Comparison of ENCODE assay signal across 15 cellular contexts in the genomic region with DNA sequence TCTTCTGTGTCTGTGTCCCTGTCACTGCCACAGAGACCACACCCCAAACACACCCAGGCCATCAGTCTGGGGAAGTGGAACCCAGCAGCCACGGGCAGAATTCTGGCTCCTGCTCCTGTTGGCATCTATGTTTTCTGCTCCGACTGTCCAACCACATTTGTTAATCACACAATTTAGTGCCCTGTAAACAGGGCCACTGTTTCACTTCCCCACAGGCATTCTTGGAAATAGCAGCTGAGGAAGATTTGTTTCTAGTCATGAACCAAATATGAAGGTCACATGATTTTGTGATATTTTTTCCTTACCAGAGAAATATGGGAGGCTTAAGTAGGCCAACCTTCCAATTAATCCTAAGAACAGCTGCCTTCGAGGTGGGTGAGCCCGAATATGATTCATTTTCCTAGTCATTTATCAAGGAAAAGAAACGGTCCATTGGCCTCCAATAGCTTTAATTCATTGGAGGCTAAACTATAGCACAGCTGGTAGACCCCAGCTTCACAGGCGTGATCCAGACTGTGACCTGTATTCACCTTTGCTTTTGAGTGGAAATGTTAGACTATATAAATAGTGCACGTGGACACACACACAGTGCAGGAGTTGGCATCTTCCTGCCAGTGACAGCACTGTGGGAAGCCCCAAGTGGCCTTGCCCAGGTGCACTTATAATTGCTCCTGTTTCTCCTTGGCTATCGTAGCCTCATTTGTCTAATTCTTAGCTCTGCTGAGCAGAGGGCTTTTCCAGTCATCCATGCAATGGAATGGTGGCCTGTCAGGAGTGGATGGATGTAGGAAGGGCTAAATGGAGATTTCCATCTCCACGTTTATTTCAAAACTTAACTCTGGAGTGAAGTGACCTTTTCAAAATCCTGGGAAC.
DNase-seq lines count a peak whose midpoint lies in the region; ATAC-seq, FAIRE-seq and TF ChIP-seq lines count a peak whose summit lies in the region.
"Had no signal": no experiment of that assay in that cellular context is flagged by ENCODE, and none has a peak within 500 bp of the region (broad histone marks: within the 10 kb centered on the region; RNA-seq: fewer than 3 reads in every experiment).

No MANE protein-coding gene starts in this region.

- H3K27ac ChIP-seq in GM12878 (ENCODE audit: control insufficient read depth, insufficient read depth), result no peak overlapping the region

- RAD21 ChIA-PET in GM12878 (lab: Charles Lee; ENCODE audit: unreplicated experiment), result no interaction called here

- no peak overlapping the region for H3K4me3 Mint-ChIP-seq in nephron
- H3K4me3 Mint-ChIP-seq in activated CD4-positive, alpha-beta T cell treated with anti-CD3 and anti-CD28 coated beads, Interleukin-2, amount 10 ng/mL, durations not matched to agents 7 days and 5 days, result no peak overlapping the region
- H3K4me3 Mint-ChIP-seq: activated CD8-positive, alpha-beta T cell treated with anti-CD3 and anti-CD28 coated beads for 36 hours; IgD-negative memory B cell; stimulated activated naive CD8-positive, alpha-beta T cell treated with anti-CD3 and anti-CD28 coated beads, Interleukin-15, Interleukin-2, amounts not matched to agents 100 ng/mL and 50 ng/mL, for 24 hours had no signal

- TF ChIP-seq CTCF in GM12878 (IDR thresholded peaks at IDR 0.05 in 2 of 3, conservative IDR thresholded peaks at IDR 0.05 in 1 of 3; ENCODE audit: control insufficient read depth in 2 of 3, extremely low read depth in 1 of 3, insufficient read depth in 1 of 3, low read depth in 3 of 3, low read length in 3 of 3), result no peak
- no peak for TF ChIP-seq CTCF in nephron (IDR thresholded peaks at IDR 0.05; ENCODE audit: unreplicated experiment in 3 of 3)

- H3K9me3 Mint-ChIP-seq in nephron, result no peaks in the 10 kb centered on the region
- peaks cover 9% of the 10 kb centered on the region for H3K9me3 Mint-ChIP-seq in activated CD4-positive, alpha-beta T cell treated with anti-CD3 and anti-CD28 coated beads, Interleukin-2, amount 10 ng/mL, durations not matched to agents 7 days and 5 days
- H3K9me3 Mint-ChIP-seq: activated naive CD4-positive, alpha-beta T cell treated with anti-CD3 and anti-CD28 coated beads, Interleukin-2, amount 50 U/mL, for 72 hours had no signal

- H3K27me3 Mint-ChIP-seq in nephron (ENCODE audit: low read depth), result peaks cover 18% of the 10 kb centered on the region
- H3K27me3 Mint-ChIP-seq in activated CD4-positive, alpha-beta T cell treated with anti-CD3 and anti-CD28 coated beads, Interleukin-2, amount 10 ng/mL, durations not matched to agents 7 days and 5 days, result peaks cover 31% of the 10 kb centered on the region

- no peak for FAIRE-seq in GM12878 (lab: Jason Lieb, UNC)
- FAIRE-seq: D721Med had no signal

- no peaks in the 10 kb centered on the region for H3K27me3 ChIP-seq in GM12878 (replicated peaks in 1 of 2; ENCODE audit: control insufficient read depth in 2 of 2, insufficient read depth in 2 of 2, low read length in 1 of 2)

- H3K27ac Mint-ChIP-seq in nephron, result peak overlapping the region in 2 of 3 experiments; percentile 31 to 52
- H3K27ac Mint-ChIP-seq in activated CD4-positive, alpha-beta T cell treated with anti-CD3 and anti-CD28 coated beads, Interleukin-2, amount 10 ng/mL, durations not matched to agents 7 days and 5 days, result no peak overlapping the region
- H3K27ac Mint-ChIP-seq: activated CD8-positive, alpha-beta T cell treated with anti-CD3 and anti-CD28 coated beads for 36 hours; activated naive CD4-positive, alpha-beta T cell treated with anti-CD3 and anti-CD28 coated beads, Interleukin-2, amount 50 U/mL, for 72 hours; IgD-negative memory B cell; stimulated activated naive CD8-positive, alpha-beta T cell treated with anti-CD3 and anti-CD28 coated beads, Interleukin-15, Interleukin-2, amounts not matched to agents 100 ng/mL and 50 ng/mL, for 24 hours had no signal

- SMC1A ChIA-PET in GM12878 (lab: Charles Lee; ENCODE audit: uncharacterized antibody, unreplicated experiment), result interaction anchor here (0.6 to 1.6 kb wide), 5 partner anchors 9 to 31 kb away, joined by 3 to 6 read pairs (median 4); no protein-coding TSS in a partner anchor

- peak overlapping the region; percentile 53; the same call in 1 of the 2 replicates for H3K4me2 ChIP-seq in GM12878 (ENCODE audit: control insufficient read depth, insufficient read depth)

- no peak for TF ChIP-seq EP300 in GM12878 (IDR thresholded peaks at IDR 0.05; ENCODE audit: borderline replicate concordance in 1 of 2, control insufficient read depth in 1 of 2, low read depth in 2 of 2, low read length in 2 of 2)

- 58% methylated on average over 9 of the region's 9 CpGs for WGBS in GM12878 (ENCODE audit: insufficient coverage, insufficient replicate concordance, low lambda C conversion rate, missing lambda C conversion rate)

- no peak overlapping the region for H2AFZ ChIP-seq in GM12878 (ENCODE audit: control insufficient read depth, low read depth, low read length)

- H3K9me3 ChIP-seq in GM12878 (replicated peaks; ENCODE audit: control insufficient read depth, insufficient read depth, low read length), result peaks cover 8% of the 10 kb centered on the region

- POLR2A ChIA-PET in GM12878 (lab: Charles Lee), result no interaction called here
- POLR2A ChIA-PET in activated CD4-positive, alpha-beta T cell treated with anti-CD3 and anti-CD28 coated beads, Interleukin-2, amount 10 ng/mL, durations not matched to agents 7 days and 5 days (lab: Charles Lee), result no interaction called here

- peaks cover 27% of the 10 kb centered on the region for H3K4me1 ChIP-seq in GM12878 (ENCODE audit: control insufficient read depth, insufficient read depth, low read length)

- no peak for TF ChIP-seq RAD21 in GM12878 (IDR thresholded peaks at IDR 0.05; ENCODE audit: insufficient read depth, low read depth, low read length)

- CTCF ChIA-PET in GM12878 (lab: Yijun Ruan, JAX), result no interaction called here
- CTCF ChIA-PET in activated CD4-positive, alpha-beta T cell treated with anti-CD3 and anti-CD28 coated beads, Interleukin-2, amount 10 ng/mL, durations not matched to agents 7 days and 5 days (lab: Charles Lee), result no interaction called here

- H3K9ac ChIP-seq in GM12878 (ENCODE audit: control insufficient read depth, insufficient read depth, low read length), result no peak overlapping the region; the same call in 1 of the 2 replicates

- no peak overlapping the region for H3K4me3 ChIP-seq in GM12878

- intact Hi-C loops in GM12878 (cut with micrococcal nuclease; ENCODE audit: unreplicated experiment), result no loop called here

- no peaks in the 10 kb centered on the region for H4K20me1 ChIP-seq in GM12878 (ENCODE audit: control insufficient read depth, insufficient read depth)

- peaks cover 2 to 10% of the 10 kb centered on the region in 2 experiments; a peak in 2 of 4 replicates for H3K36me3 ChIP-seq in GM12878 (ENCODE audit: control insufficient read depth in 2 of 2, insufficient read depth in 2 of 2, low read length in 1 of 2)

- peak; percentile 63 for DNase-seq in EL
- DNase-seq in NCI-H1694 (lab: John Stamatoyannopoulos, UW), result peak; percentile 51
- DNase-seq in GM12878 (ENCODE audit: low read depth, low spot score), result no peak
- DNase-seq in stimulated activated CD4-positive, alpha-beta T cell treated with anti-CD3 and anti-CD28 coated beads, Interleukin-2, amount 100 ng/mL, for 24 hours, result no peak
- no peak for DNase-seq in activated CD4-positive, alpha-beta T cell treated with anti-CD3 and anti-CD28 coated beads, Interleukin-2, amount 10 ng/mL, durations not matched to agents 7 days and 5 days
- no peak for DNase-seq in DMS 273 treated with DMSO at 0.1 percent for 48 hours (lab: John Stamatoyannopoulos, UW)
- DNase-seq in NK-92 (lab: John Stamatoyannopoulos, UW; ENCODE audit: unreplicated experiment), result no peak
- DNase-seq: activated CD8-positive, alpha-beta T cell treated with anti-CD3 and anti-CD28 coated beads for 36 hours; NCI-H226; SW 1271 had no signal

- in situ Hi-C loops in GM12878 (cut with MboI), result no loop called here

- peaks cover 39% of the 10 kb centered on the region for H3K4me1 Mint-ChIP-seq in nephron
- no peaks in the 10 kb centered on the region for H3K4me1 Mint-ChIP-seq in activated CD4-positive, alpha-beta T cell treated with anti-CD3 and anti-CD28 coated beads, Interleukin-2, amount 10 ng/mL, durations not matched to agents 7 days and 5 days

- BruUV-seq in GM12878 (replicated peaks; lab: Mats Ljungman, UMichigan), result no TSS peak

- peak; percentile 53 for ATAC-seq in GM12878
- ATAC-seq: activated CD8-positive, alpha-beta T cell treated with anti-CD3 and anti-CD28 coated beads for 36 hours; activated naive CD4-positive, alpha-beta T cell treated with anti-CD3 and anti-CD28 coated beads, Interleukin-2, amount 50 U/mL, for 72 hours had no signal

- H3K36me3 Mint-ChIP-seq in nephron (ENCODE audit: low read depth), result no peaks in the 10 kb centered on the region
- H3K36me3 Mint-ChIP-seq in activated CD4-positive, alpha-beta T cell treated with anti-CD3 and anti-CD28 coated beads, Interleukin-2, amount 10 ng/mL, durations not matched to agents 7 days and 5 days (ENCODE audit: low read depth), result no peaks in the 10 kb centered on the region

- no peaks in the 10 kb centered on the region for H3K79me2 ChIP-seq in GM12878 (ENCODE audit: control insufficient read depth, insufficient read depth, low read length)

- no peak for TF ChIP-seq POLR2A in GM12878 (IDR thresholded peaks at IDR 0.05; ENCODE audit: low read depth, low read length)

TF ChIP-seq in GM12878, 131 proteins besides CTCF, POLR2A, EP300 and RAD21 (continues in another document):
- no peak for TF ChIP-seq LARP7 (IDR thresholded peaks at IDR 0.05)
- TF ChIP-seq IKZF1 (conservative IDR thresholded peaks at IDR 0.05), result 0 out of 2 replicates have a peak, but pooled peaks have one; percentile 18
- 0 out of 4 replicates have a peak, but pooled peaks have one; percentile 15 to 25 for TF ChIP-seq IKZF2 (IDR thresholded peaks at IDR 0.05)
- no peak for TF ChIP-seq IRF3 (IDR thresholded peaks at IDR 0.05)
- peak; percentile 68; the same call in 1 of the 2 replicates for TF ChIP-seq SPI1 (IDR thresholded peaks at IDR 0.05; ENCODE audit: borderline replicate concordance, insufficient read depth, low read depth, low read length)

Comparison
In these comparisons a context has a peak if more than half of its experiments do, and no peak if none do; other contexts are left out.
1. DNase-seq: peak in EL (single experiment) and NCI-H1694 (single experiment); none in GM12878 (single experiment), stimulated activated CD4-positive, alpha-beta T cell treated with anti-CD3 and anti-CD28 coated beads, Interleukin-2, amount 100 ng/mL, for 24 hours (0 of 2), activated CD4-positive, alpha-beta T cell treated with anti-CD3 and anti-CD28 coated beads, Interleukin-2, amount 10 ng/mL, durations not matched to agents 7 days and 5 days (single experiment), DMS 273 treated with DMSO at 0.1 percent for 48 hours (single experiment) and NK-92 (single experiment).